Comparison of ENCODE assay signal across 12 cellular contexts in genomic region chr1:41582004-41582325, GRCh38.
DNase-seq lines count a peak whose midpoint lies in the region; ATAC-seq lines count a peak whose summit lies in the region.
"Had no signal": no experiment of that assay in that cellular context is flagged by ENCODE, and none has a peak within 500 bp of the region (broad histone marks: within the 10 kb centered on the region; RNA-seq: fewer than 3 reads in every experiment).

No MANE protein-coding gene starts in this region.

- no peak overlapping the region for H3K4me2 ChIP-seq in Karpas-422 (ENCODE audit: low read depth, low read length, poor library complexity, severe bottlenecking)

- H3K9ac ChIP-seq in Karpas-422 (ENCODE audit: low read length): no peak overlapping the region

- H3K4me1 ChIP-seq in Karpas-422 (ENCODE audit: low read length): no peaks in the 10 kb centered on the region

- H3K4me1 Mint-ChIP-seq in stimulated activated naive B cell treated with anti-CD40 and anti-IgM and Interleukin-4, amounts not matched to agents 10 μg/mL and 1 μg/mL and 100 μg/mL, for 72 hours: peaks cover 19 to 21% of the 10 kb centered on the region in 2 donors

- no peaks in the 10 kb centered on the region for H3K27me3 ChIP-seq in Karpas-422 (ENCODE audit: low read length)

- peak; percentile 1 for DNase-seq in activated CD4-positive, alpha-beta T cell treated with anti-CD3 and anti-CD28 coated beads for 48 hours
- DNase-seq in activated CD4-positive, alpha-beta T cell treated with anti-CD3 and anti-CD28 coated beads for 1 hour: no peak
- DNase-seq in Right ventricle myocardium inferior (ENCODE audit: missing footprints) (peak; percentile 65), left cardiac atrium (no peak), posterior vena cava (ENCODE audit: low spot score) (peak; percentile 71), head of caudate nucleus (no peak), Karpas-422 (no peak)
- DNase-seq in stimulated activated naive B cell treated with anti-CD40 and anti-IgM and Interleukin-4, amounts not matched to agents 10 μg/mL and 1 μg/mL and 100 μg/mL, for 72 hours: no peak
- DNase-seq: CD4-positive, CD25-positive, alpha-beta regulatory T cell; HCEC 1CT; HFFc6 had no signal

- no peaks in the 10 kb centered on the region for H4K20me1 ChIP-seq in Karpas-422 (ENCODE audit: insufficient read depth, low read depth, low read length)

- H2AFZ ChIP-seq in Karpas-422 (ENCODE audit: low read length): no peak overlapping the region

- H3K79me2 ChIP-seq in Karpas-422 (ENCODE audit: low read length): no peaks in the 10 kb centered on the region

- H3K9me3 Mint-ChIP-seq in stimulated activated naive B cell treated with anti-CD40 and anti-IgM and Interleukin-4, amounts not matched to agents 10 μg/mL and 1 μg/mL and 100 μg/mL, for 72 hours: peaks cover 0 to 2% of the 10 kb centered on the region in 2 donors
- H3K9me3 Mint-ChIP-seq: CD4-positive, CD25-positive, alpha-beta regulatory T cell; HFFc6 had no signal

- no peaks in the 10 kb centered on the region for H3K27me3 Mint-ChIP-seq in stimulated activated naive B cell treated with anti-CD40 and anti-IgM and Interleukin-4, amounts not matched to agents 10 μg/mL and 1 μg/mL and 100 μg/mL, for 72 hours
- H3K27me3 Mint-ChIP-seq: CD4-positive, CD25-positive, alpha-beta regulatory T cell had no signal

- H3K4me3 ChIP-seq in Karpas-422 (ENCODE audit: low read length): no peak overlapping the region

- intact Hi-C loops in Right ventricle myocardium inferior (cut with DNase I) (no loop called here), left cardiac atrium (cut with DNase I) (no loop called here), posterior vena cava (cut with DNase I) (no loop called here), head of caudate nucleus (cut with DNase I) (no loop called here)

- H3K36me3 Mint-ChIP-seq in stimulated activated naive B cell treated with anti-CD40 and anti-IgM and Interleukin-4, amounts not matched to agents 10 μg/mL and 1 μg/mL and 100 μg/mL, for 72 hours: peaks cover 81 to 89% of the 10 kb centered on the region in 2 donors

- no peaks in the 10 kb centered on the region for H3K36me3 ChIP-seq in Karpas-422 (ENCODE audit: insufficient read depth, low read length)

- no peak overlapping the region for H3K4me3 Mint-ChIP-seq in stimulated activated naive B cell treated with anti-CD40 and anti-IgM and Interleukin-4, amounts not matched to agents 10 μg/mL and 1 μg/mL and 100 μg/mL, for 72 hours
- H3K4me3 Mint-ChIP-seq: CD4-positive, CD25-positive, alpha-beta regulatory T cell; HFFc6 had no signal

- H3K27ac ChIP-seq in Karpas-422 (ENCODE audit: low read length): no peak overlapping the region
- H3K27ac ChIP-seq: 22Rv1 had no signal

- H3K9me2 ChIP-seq in Karpas-422 (replicated peaks; ENCODE audit: insufficient read depth, low read length): no peaks in the 10 kb centered on the region

- H3K27ac Mint-ChIP-seq in stimulated activated naive B cell treated with anti-CD40 and anti-IgM and Interleukin-4, amounts not matched to agents 10 μg/mL and 1 μg/mL and 100 μg/mL, for 72 hours: no peak overlapping the region
- H3K27ac Mint-ChIP-seq: HFFc6 had no signal

- ATAC-seq in Right ventricle myocardium inferior: no peak
- no peak for ATAC-seq in left cardiac atrium
- ATAC-seq in stimulated activated naive B cell treated with anti-CD40 and anti-IgM and Interleukin-4, amounts not matched to agents 10 μg/mL and 1 μg/mL and 100 μg/mL, for 72 hours (replicated peaks): no peak

- no peaks in the 10 kb centered on the region for H3K9me3 ChIP-seq in Karpas-422 (ENCODE audit: low read length)

Comparison
In these comparisons a context has a peak if more than half of its experiments do, and no peak if none do; other contexts are left out.
1. DNase-seq: peak in activated CD4-positive, alpha-beta T cell treated with anti-CD3 and anti-CD28 coated beads for 48 hours (single experiment), Right ventricle myocardium inferior (single experiment) and posterior vena cava (single experiment); none in activated CD4-positive, alpha-beta T cell treated with anti-CD3 and anti-CD28 coated beads for 1 hour (single experiment), left cardiac atrium (single experiment), head of caudate nucleus (0 of 42), Karpas-422 (single experiment) and stimulated activated naive B cell treated with anti-CD40 and anti-IgM and Interleukin-4, amounts not matched to agents 10 μg/mL and 1 μg/mL and 100 μg/mL, for 72 hours (single experiment).